ENCODE assay signal across 8 cellular contexts in genomic region chr5:90015584-90016018, GRCh38.
DNase-seq lines count a peak whose midpoint lies in the region; ATAC-seq, FAIRE-seq and TF ChIP-seq lines count a peak whose summit lies in the region.

No MANE protein-coding gene starts in this region.

- H3K4me1 ChIP-seq in foreskin keratinocyte (no peaks in the 10 kb centered on the region), HAP-1 (peaks cover 2% of the 10 kb centered on the region; the same call in 1 of the 2 replicates)

- peak; percentile 42 for FAIRE-seq in HTR-8/SVneo (lab: Jason Lieb, UNC)

- peak; percentile 18 for DNase-seq in GM10266 (ENCODE audit: extremely low spot score)
- DNase-seq in HTR-8/SVneo (ENCODE audit: insufficient read length, low spot score), result peak; percentile 4
- DNase-seq in foreskin keratinocyte, result peak; percentile 41 to 70
- DNase-seq in HAP-1 (ENCODE audit: low spot score in 2 of 2), result no peak
- DNase-seq in nucleus accumbens (lab: John Stamatoyannopoulos, UW), result no peak
- DNase-seq in NCI-H524 treated with DMSO at 0.1 percent for 48 hours (lab: John Stamatoyannopoulos, UW), result no peak
- no peak for DNase-seq in NCI-H2081 (lab: John Stamatoyannopoulos, UW)

- ATAC-seq in GM21717 (IDR thresholded peaks at IDR 0.05; ENCODE audit: unreplicated experiment) (peak; percentile 92), foreskin keratinocyte (peak; percentile 91)

- H3K4me3 ChIP-seq in HAP-1, result no peak overlapping the region

- H3K27me3 ChIP-seq in foreskin keratinocyte, result peaks cover 6% of the 10 kb centered on the region
- H3K27me3 ChIP-seq in HAP-1 (ENCODE audit: low read depth), result no peaks in the 10 kb centered on the region

- TF ChIP-seq CTCF in GM10266 (IDR thresholded peaks at IDR 0.05; ENCODE audit: control insufficient read depth, insufficient read depth, low read depth, missing control alignments), result no peak
- no peak for TF ChIP-seq CTCF in foreskin keratinocyte (conservative IDR thresholded peaks at IDR 0.05)

- H3K36me3 ChIP-seq in HAP-1 (replicated peaks), result no peaks in the 10 kb centered on the region

- in situ Hi-C loops in HAP-1 (cut with MboI; ENCODE audit: low sequenced_read_pairs), result no loop called here

- H3K27ac ChIP-seq in foreskin keratinocyte, result no peak overlapping the region

- H3K9me3 ChIP-seq in HAP-1, result no peaks in the 10 kb centered on the region

Comparison
In these comparisons a context has a peak if more than half of its experiments do, and no peak if none do; other contexts are left out.
1. DNase-seq: peak in GM10266 (single experiment), HTR-8/SVneo (single experiment) and foreskin keratinocyte (2 of 2); none in HAP-1 (0 of 2), nucleus accumbens (0 of 56), NCI-H524 treated with DMSO at 0.1 percent for 48 hours (single experiment) and NCI-H2081 (0 of 2).